In the genomic region with DNA sequence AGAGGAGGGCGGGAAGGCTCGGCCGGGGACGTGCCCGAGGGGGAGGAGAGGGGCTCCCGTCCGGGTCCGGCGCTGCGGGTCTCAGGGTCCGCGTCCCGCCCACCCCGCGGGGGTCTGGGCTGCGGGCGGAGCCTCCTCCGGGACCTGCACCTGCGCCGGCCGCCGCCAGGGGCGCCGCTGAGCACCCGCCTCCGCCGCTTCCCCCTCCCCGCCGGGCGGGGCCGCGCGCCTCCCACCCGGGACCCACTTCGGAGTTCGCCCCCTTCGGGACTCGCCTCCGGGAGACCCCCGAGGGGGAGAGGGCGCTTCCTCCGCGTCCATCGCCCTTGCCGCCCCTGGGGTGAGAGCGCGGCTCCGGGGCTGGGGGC, we compare ENCODE assay signal across 12 cellular contexts. TPM values are rescaled to one million over a fixed set of nuclear protein-coding genes. Genes with fewer than 3 reads are reported as not detected.
DNase-seq lines count a peak whose midpoint lies in the region; ATAC-seq and TF ChIP-seq lines count a peak whose summit lies in the region.
"Not testable (repeated sequence)": the region's sequence is repeated elsewhere in the genome, so short reads cannot be mapped to it uniquely, and the experiment has no call there.
"Had no signal": no experiment of that assay in that cellular context is flagged by ENCODE, and none has a peak within 500 bp of the region (broad histone marks: within the 10 kb centered on the region; RNA-seq: fewer than 3 reads in every experiment).

No MANE protein-coding gene starts in this region.

- not testable (repeated sequence) for TF ChIP-seq CTCF in gastroesophageal sphincter (IDR thresholded peaks at IDR 0.05); mucosa of descending colon (IDR thresholded peaks at IDR 0.05)

- DNase-seq in CD4-positive, CD25-positive, alpha-beta regulatory T cell; activated CD4-positive, alpha-beta T cell treated with anti-CD3 and anti-CD28 coated beads for 36 hours; mucosa of descending colon; stimulated activated naive CD8-positive, alpha-beta T cell treated with anti-CD3 and anti-CD28 coated beads, Interleukin-15, amount 100 ng/mL, for 72 hours: not testable (repeated sequence)

- H3K27me3 ChIP-seq in CD4-positive, CD25-positive, alpha-beta regulatory T cell (ENCODE audit: control insufficient read depth, insufficient read depth, low read length) = not testable (repeated sequence)
- H3K27me3 ChIP-seq in gastroesophageal sphincter = peaks cover 17% of the 10 kb centered on the region

- not testable (repeated sequence) for H3K4me3 Mint-ChIP-seq in CD4-positive, CD25-positive, alpha-beta regulatory T cell; activated CD4-positive, alpha-beta T cell treated with anti-CD3 and anti-CD28 coated beads for 36 hours; stimulated activated naive CD8-positive, alpha-beta T cell treated with anti-CD3 and anti-CD28 coated beads, Interleukin-15, amount 100 ng/mL, for 72 hours

- POLR2A ChIA-PET in activated CD4-positive, alpha-beta T cell treated with anti-CD3 and anti-CD28 coated beads for 36 hours (lab: Charles Lee) = interaction anchor here (0.7 to 1.6 kb wide), 3 partner anchors 9 to 37 kb away, joined by 3 to 6 read pairs (median 3); no protein-coding TSS in a partner anchor

- not testable (repeated sequence) for H3K9me3 ChIP-seq in CD4-positive, CD25-positive, alpha-beta regulatory T cell (ENCODE audit: control insufficient read depth in 2 of 2, low read length in 2 of 2); gastroesophageal sphincter; mucosa of descending colon

- ATAC-seq in CD4-positive, CD25-positive, alpha-beta regulatory T cell (ENCODE audit: low read depth in 2 of 2) = peak; percentile 29 to 35
- ATAC-seq in GM21360 (IDR thresholded peaks at IDR 0.05; ENCODE audit: unreplicated experiment) (peak; percentile 49), HG02759 (IDR thresholded peaks at IDR 0.05; ENCODE audit: unreplicated experiment) (peak; percentile 58), HG03432 (IDR thresholded peaks at IDR 0.05; ENCODE audit: unreplicated experiment) (peak; percentile 65), gastroesophageal sphincter (peak; percentile 42), mucosa of descending colon (peak; percentile 61)
- peak; percentile 5 for ATAC-seq in activated CD4-positive, alpha-beta T cell treated with anti-CD3 and anti-CD28 coated beads for 36 hours
- ATAC-seq in stimulated activated naive CD8-positive, alpha-beta T cell treated with anti-CD3 and anti-CD28 coated beads, Interleukin-15, amount 100 ng/mL, for 72 hours = peak; percentile 24

- H3K27ac Mint-ChIP-seq in CD4-positive, CD25-positive, alpha-beta regulatory T cell; activated CD4-positive, alpha-beta T cell treated with anti-CD3 and anti-CD28 coated beads for 36 hours; stimulated activated naive CD8-positive, alpha-beta T cell treated with anti-CD3 and anti-CD28 coated beads, Interleukin-15, amount 100 ng/mL, for 72 hours: not testable (repeated sequence)

- H3K4me1 Mint-ChIP-seq in CD4-positive, CD25-positive, alpha-beta regulatory T cell = peaks cover 6 to 42% (median 16%) of the 10 kb centered on the region in 4 donors
- H3K4me1 Mint-ChIP-seq in activated CD4-positive, alpha-beta T cell treated with anti-CD3 and anti-CD28 coated beads for 36 hours = peaks cover 25% of the 10 kb centered on the region
- peaks cover 46% of the 10 kb centered on the region for H3K4me1 Mint-ChIP-seq in stimulated activated naive CD8-positive, alpha-beta T cell treated with anti-CD3 and anti-CD28 coated beads, Interleukin-15, amount 100 ng/mL, for 72 hours

- H3K27ac ChIP-seq in CD4-positive, CD25-positive, alpha-beta regulatory T cell (ENCODE audit: insufficient read depth, low read length, poor library complexity, severe bottlenecking) = peak overlapping the region; percentile 14
- H3K27ac ChIP-seq in gastroesophageal sphincter = peak overlapping the region in 2 of 4 donors; percentile 81 to 97

- intact Hi-C loops in activated CD4-positive, alpha-beta T cell treated with anti-CD3 and anti-CD28 coated beads for 36 hours (cut with DNase I, micrococcal nuclease); mucosa of descending colon (cut with DNase I, micrococcal nuclease): not testable (repeated sequence)

- no CpG with 5 or more reads among the region's 48 CpGs for WGBS in gastroesophageal sphincter (ENCODE audit: low coverage in 1 of 2), 2 donors

- H3K9me3 Mint-ChIP-seq in CD4-positive, CD25-positive, alpha-beta regulatory T cell; activated CD4-positive, alpha-beta T cell treated with anti-CD3 and anti-CD28 coated beads for 36 hours (ENCODE audit: low read depth); stimulated activated naive CD8-positive, alpha-beta T cell treated with anti-CD3 and anti-CD28 coated beads, Interleukin-15, amount 100 ng/mL, for 72 hours: not testable (repeated sequence)

- not testable (repeated sequence) for TF ChIP-seq POLR2A in gastroesophageal sphincter (IDR thresholded peaks at IDR 0.05)

- not testable (repeated sequence) for H3K36me3 ChIP-seq in CD4-positive, CD25-positive, alpha-beta regulatory T cell (ENCODE audit: control insufficient read depth, insufficient read depth, low read length); mucosa of descending colon (ENCODE audit: low read depth)
- H3K36me3 ChIP-seq in gastroesophageal sphincter = peaks cover 0 to 13% of the 10 kb centered on the region in 2 donors

- not testable (repeated sequence) for H3K4me3 ChIP-seq in CD4-positive, CD25-positive, alpha-beta regulatory T cell (ENCODE audit: low read depth, low read length); mucosa of descending colon
- H3K4me3 ChIP-seq in gastroesophageal sphincter = peak overlapping the region in 1 of 2 donors; percentile 79

- peaks cover 45% of the 10 kb centered on the region for H3K4me1 ChIP-seq in CD4-positive, CD25-positive, alpha-beta regulatory T cell (ENCODE audit: control insufficient read depth, insufficient read depth, low read length, poor library complexity, severe bottlenecking)
- peaks cover 0 to 40% (median 6%) of the 10 kb centered on the region in 3 donors for H3K4me1 ChIP-seq in gastroesophageal sphincter
- peaks cover 24% of the 10 kb centered on the region for H3K4me1 ChIP-seq in mucosa of descending colon (ENCODE audit: low read depth)

- not testable (repeated sequence) for TF ChIP-seq EP300 in gastroesophageal sphincter (IDR thresholded peaks at IDR 0.05)

- H3K36me3 Mint-ChIP-seq in CD4-positive, CD25-positive, alpha-beta regulatory T cell = peaks cover 12% of the 10 kb centered on the region
- peaks cover 45% of the 10 kb centered on the region for H3K36me3 Mint-ChIP-seq in activated CD4-positive, alpha-beta T cell treated with anti-CD3 and anti-CD28 coated beads for 36 hours (ENCODE audit: low read depth)

- CTCF ChIA-PET in activated CD4-positive, alpha-beta T cell treated with anti-CD3 and anti-CD28 coated beads for 36 hours (lab: Charles Lee) = interaction anchor here (1.1 to 4.0 kb wide), 7 partner anchors 9 to 68 kb away, joined by 3 to 42 read pairs (median 9); a partner anchor contains a TSS

- H3K27me3 Mint-ChIP-seq in CD4-positive, CD25-positive, alpha-beta regulatory T cell = peaks cover 25% of the 10 kb centered on the region
- not testable (repeated sequence) for H3K27me3 Mint-ChIP-seq in activated CD4-positive, alpha-beta T cell treated with anti-CD3 and anti-CD28 coated beads for 36 hours; stimulated activated naive CD8-positive, alpha-beta T cell treated with anti-CD3 and anti-CD28 coated beads, Interleukin-15, amount 100 ng/mL, for 72 hours

RNA-seq across cellular contexts. Expression of a gene that starts 2.3 kb away (rescaled TPM):
- total RNA-seq in CD4-positive, CD25-positive, alpha-beta regulatory T cell = 6.7 TPM
- 10 to 100 TPM in 2 of 4 donors, 1 to 10 TPM in 2; 3.5 to 94.8 (median 42.6) TPM for polyA plus RNA-seq in CD4-positive, CD25-positive, alpha-beta regulatory T cell
- 100 to 1,000 TPM in 1 of 2 experiments, 10 to 100 TPM in 1; 77.5 to 122 TPM for total RNA-seq in activated CD4-positive, alpha-beta T cell treated with anti-CD3 and anti-CD28 coated beads for 36 hours
- total RNA-seq in gastroesophageal sphincter = 100 to 1,000 TPM; 219 to 467 (median 305) TPM
- total RNA-seq in mucosa of descending colon = 100 to 1,000 TPM in 2 of 3 donors, 10 to 100 TPM in 1; 76.1 to 410 (median 353) TPM

RNA-seq across cellular contexts. Expression of a gene that starts 4.6 kb away (rescaled TPM):
- 320 TPM for total RNA-seq in CD4-positive, CD25-positive, alpha-beta regulatory T cell
- polyA plus RNA-seq in CD4-positive, CD25-positive, alpha-beta regulatory T cell = 1,000 to 10,000 TPM; 1,249 to 1,544 (median 1,415) TPM
- total RNA-seq in activated CD4-positive, alpha-beta T cell treated with anti-CD3 and anti-CD28 coated beads for 36 hours = 100 to 1,000 TPM; 248 to 285 TPM
- total RNA-seq in gastroesophageal sphincter (100 to 1,000 TPM in 3 of 4 donors, 10 to 100 TPM in 1; 29.9 to 138 (median 112) TPM), mucosa of descending colon (100 to 1,000 TPM in 1 of 3 donors, 10 to 100 TPM in 2; 80.2 to 182 (median 87.3) TPM)

RNA-seq across cellular contexts. Expression of a gene that starts 10.8 kb away (rescaled TPM):
- 376 TPM for total RNA-seq in CD4-positive, CD25-positive, alpha-beta regulatory T cell
- 1,000 to 10,000 TPM; 1,701 to 2,097 (median 1,858) TPM for polyA plus RNA-seq in CD4-positive, CD25-positive, alpha-beta regulatory T cell
- 100 to 1,000 TPM; 451 to 474 TPM for total RNA-seq in activated CD4-positive, alpha-beta T cell treated with anti-CD3 and anti-CD28 coated beads for 36 hours
- total RNA-seq in gastroesophageal sphincter = 100 to 1,000 TPM in 3 of 4 donors, 10 to 100 TPM in 1; 89.3 to 183 (median 126) TPM
- total RNA-seq in mucosa of descending colon = 100 to 1,000 TPM in 2 of 3 donors, 10 to 100 TPM in 1; 57.2 to 254 (median 111) TPM

RNA-seq across cellular contexts. Expression of a gene that starts 19.1 kb away (rescaled TPM):
- total RNA-seq in CD4-positive, CD25-positive, alpha-beta regulatory T cell = not detected
- not detected for polyA plus RNA-seq in CD4-positive, CD25-positive, alpha-beta regulatory T cell
- not detected for total RNA-seq in activated CD4-positive, alpha-beta T cell treated with anti-CD3 and anti-CD28 coated beads for 36 hours
- total RNA-seq in gastroesophageal sphincter (not detected), mucosa of descending colon (not detected)
- total RNA-seq: G401, H9, mononuclear cell, PC-9 had no signal

RNA-seq across cellular contexts. Expression of a gene that starts 29.5 kb away (rescaled TPM):
- total RNA-seq in CD4-positive, CD25-positive, alpha-beta regulatory T cell = 188 TPM
- polyA plus RNA-seq in CD4-positive, CD25-positive, alpha-beta regulatory T cell = 1 to 10 TPM; 1.5 to 2.9 (median 2.5) TPM
- total RNA-seq in activated CD4-positive, alpha-beta T cell treated with anti-CD3 and anti-CD28 coated beads for 36 hours = 10 to 100 TPM; 73.4 to 82.3 TPM
- total RNA-seq in gastroesophageal sphincter (10 to 100 TPM in 2 of 4 donors, 1 to 10 TPM in 2; 8.5 to 35.3 (median 15.5) TPM), mucosa of descending colon (10 to 100 TPM; 21.2 to 37.1 (median 29.7) TPM)

Comparison
In these comparisons a context has a peak if more than half of its experiments do, and no peak if none do; other contexts are left out.
1. ATAC-seq: peak in every context shown above with its lines; median percentile 65 in HG03432; 61 in mucosa of descending colon; 58 in HG02759; 49 in GM21360; 42 in gastroesophageal sphincter; 32 in CD4-positive, CD25-positive, alpha-beta regulatory T cell; 24 in stimulated activated naive CD8-positive, alpha-beta T cell treated with anti-CD3 and anti-CD28 coated beads, Interleukin-15, amount 100 ng/mL, for 72 hours; 5 in activated CD4-positive, alpha-beta T cell treated with anti-CD3 and anti-CD28 coated beads for 36 hours.